3 cellular contexts compared by ENCODE assay signal in the genomic region with DNA sequence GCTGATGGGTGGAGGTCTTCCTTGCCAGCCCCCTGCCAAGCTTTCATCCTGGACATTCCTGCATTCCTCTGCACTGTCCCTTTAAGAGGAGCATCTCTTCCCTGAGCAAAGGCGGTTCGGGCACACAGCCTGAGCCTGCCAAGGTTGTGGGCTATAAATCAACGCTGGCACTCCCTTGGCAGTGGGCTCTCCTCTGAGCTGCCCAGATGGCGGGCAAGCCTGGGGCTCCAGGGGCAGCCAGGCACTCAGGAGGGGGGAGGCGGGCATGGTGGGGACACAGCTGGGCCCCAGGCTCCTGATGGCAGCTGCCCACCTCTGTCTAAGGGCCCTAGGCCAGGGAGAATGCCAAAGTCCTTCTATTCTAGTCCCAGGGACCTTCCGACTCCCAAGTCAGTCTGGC. TPM values are rescaled to one million over a fixed set of nuclear protein-coding genes. Genes with fewer than 3 reads are reported as not detected.
"Had no signal": no experiment of that assay in that cellular context is flagged by ENCODE, and none has a peak within 500 bp of the region (broad histone marks: within the 10 kb centered on the region; RNA-seq: fewer than 3 reads in every experiment).

No MANE protein-coding gene starts in this region.

RNA-seq across cellular contexts. Expression of a gene that starts 58.7 kb away (rescaled TPM):
- total RNA-seq: dermis blood vessel endothelial cell, liver had no signal
- polyA plus RNA-seq: naive thymus-derived CD4-positive, alpha-beta T cell had no signal
